In genomic region chr6:70667711-70668498, GRCh38 we compare ENCODE assay signal across 1 cellular context.
A peak's percentile ranks its signal among the peaks of the same experiment; 100 is the strongest.
TF ChIP-seq lines count a peak whose summit lies in the region.

Gene SMAP1 (plus strand): TSS chr6:70667883. CDS start chr6:70668024, 141 bp downstream.

TF ChIP-seq in WTC11, 78 proteins besides CTCF, POLR2A, EP300 and RAD21 (continued from another document and continues in another):
- TF ChIP-seq ZNF532 (CRISPR knock-in tag; IDR thresholded peaks at IDR 0.05; ENCODE audit: borderline replicate concordance) = no peak
- no peak; the same call in 1 of the 2 replicates for TF ChIP-seq E2F4 (CRISPR knock-in tag; IDR thresholded peaks at IDR 0.05; ENCODE audit: borderline replicate concordance, low read depth)
- no peak for TF ChIP-seq ZNF396 (CRISPR knock-in tag; IDR thresholded peaks at IDR 0.05; ENCODE audit: borderline replicate concordance)
- TF ChIP-seq ATF6 (CRISPR knock-in tag; IDR thresholded peaks at IDR 0.05) = no peak
- peak; percentile 78; the same call in 1 of the 2 replicates for TF ChIP-seq ZNF281 (CRISPR knock-in tag; IDR thresholded peaks at IDR 0.05)
- peak; percentile 70; the same call in 1 of the 2 replicates for TF ChIP-seq IRF1 (CRISPR knock-in tag; IDR thresholded peaks at IDR 0.05)
- TF ChIP-seq IRF2 (CRISPR knock-in tag; IDR thresholded peaks at IDR 0.05; ENCODE audit: borderline replicate concordance, low read depth) = no peak
- TF ChIP-seq NR1H2 (CRISPR knock-in tag; IDR thresholded peaks at IDR 0.05) = no peak
- no peak for TF ChIP-seq SOX15 (CRISPR knock-in tag; IDR thresholded peaks at IDR 0.05)
- no peak for TF ChIP-seq ZNF671 (CRISPR knock-in tag; IDR thresholded peaks at IDR 0.05)
- no peak for TF ChIP-seq TCF7 (CRISPR knock-in tag; IDR thresholded peaks at IDR 0.05; ENCODE audit: low read depth)
- TF ChIP-seq CDX4 (CRISPR knock-in tag; IDR thresholded peaks at IDR 0.05; ENCODE audit: borderline replicate concordance) = no peak
- TF ChIP-seq OVOL2 (CRISPR knock-in tag; IDR thresholded peaks at IDR 0.05; ENCODE audit: borderline replicate concordance) = no peak
- peak; percentile 78; the same call in 1 of the 2 replicates for TF ChIP-seq ZBTB43 (CRISPR knock-in tag; IDR thresholded peaks at IDR 0.05)
- no peak; the same call in 1 of the 2 replicates for TF ChIP-seq MYBL2 (CRISPR knock-in tag; IDR thresholded peaks at IDR 0.05)
- TF ChIP-seq AR (CRISPR knock-in tag; IDR thresholded peaks at IDR 0.05) = no peak
- TF ChIP-seq ZBTB21 (CRISPR knock-in tag; IDR thresholded peaks at IDR 0.05; ENCODE audit: borderline replicate concordance) = no peak; the same call in 1 of the 2 replicates
- TF ChIP-seq MAX (CRISPR knock-in tag; IDR thresholded peaks at IDR 0.05) = peak; percentile 64; the same call in 1 of the 2 replicates
- no peak for TF ChIP-seq GTF2I (CRISPR knock-in tag; conservative IDR thresholded peaks at IDR 0.05)
- peak; percentile 52 for TF ChIP-seq SP1 (CRISPR knock-in tag; conservative IDR thresholded peaks at IDR 0.05)
- TF ChIP-seq ATF2 (CRISPR knock-in tag; IDR thresholded peaks at IDR 0.05; ENCODE audit: borderline replicate concordance, low read depth) = no peak
- no peak for TF ChIP-seq PRRX2 (CRISPR knock-in tag; IDR thresholded peaks at IDR 0.05)
- TF ChIP-seq GABPB1 (CRISPR knock-in tag; IDR thresholded peaks at IDR 0.05) = peak; percentile 67; the same call in 1 of the 2 replicates
- TF ChIP-seq HMGA2 (CRISPR knock-in tag; IDR thresholded peaks at IDR 0.05) = no peak
- TF ChIP-seq NR3C1 (CRISPR knock-in tag; conservative IDR thresholded peaks at IDR 0.05; ENCODE audit: low read depth) = 0 out of 2 replicates have a peak, but pooled peaks have one; percentile 80
- TF ChIP-seq NFE2L1 (CRISPR knock-in tag; IDR thresholded peaks at IDR 0.05) = 0 out of 2 replicates have a peak, but pooled peaks have one; percentile 77
- TF ChIP-seq ERG (CRISPR knock-in tag; IDR thresholded peaks at IDR 0.05) = no peak
- no peak for TF ChIP-seq ZNF317 (CRISPR knock-in tag; IDR thresholded peaks at IDR 0.05; ENCODE audit: borderline replicate concordance, low read depth)
- TF ChIP-seq PRDM15 (CRISPR knock-in tag; IDR thresholded peaks at IDR 0.05) = no peak
- peak; percentile 76 for TF ChIP-seq FOXK1 (CRISPR knock-in tag; IDR thresholded peaks at IDR 0.05)
